23 cellular contexts compared by ENCODE assay signal in genomic region chr3:69744507-69744906, GRCh38. TPM values are rescaled to one million over a fixed set of nuclear protein-coding genes. Genes with fewer than 3 reads are reported as not detected.
"Had no signal": no experiment of that assay in that cellular context is flagged by ENCODE, and none has a peak within 500 bp of the region (broad histone marks: within the 10 kb centered on the region; RNA-seq: fewer than 3 reads in every experiment).

No MANE protein-coding gene starts in this region.

- H3K27ac Mint-ChIP-seq: activated CD8-positive, alpha-beta T cell treated with anti-CD3 and anti-CD28 coated beads, Interleukin-2, amount 10 ng/mL, durations not matched to agents 7 days and 5 days; activated naive CD8-positive, alpha-beta T cell; activated T-helper 17 cell treated with anti-CD3 and anti-CD28 coated beads, Interleukin-2, amount 50 U/mL, for 72 hours; endodermal cell; nephron progenitor cell had no signal

- H3K4me1 Mint-ChIP-seq: activated T-helper 17 cell treated with anti-CD3 and anti-CD28 coated beads, Interleukin-2, amount 50 U/mL, for 72 hours had no signal

- H3K4me3 ChIP-seq: adrenal gland, coronary artery, lower lobe of right lung, mucosa of descending colon, spleen, thoracic aorta, upper lobe of left lung had no signal

- DNase-seq: activated CD4-positive, alpha-beta T cell treated with anti-CD3 and anti-CD28 coated beads for 1 hour; activated CD4-positive, alpha-beta T cell treated with anti-CD3 and anti-CD28 coated beads, Interleukin-2, amount 50 U/mL, for 1 hour; activated CD8-positive, alpha-beta T cell treated with anti-CD3 and anti-CD28 coated beads, Interleukin-2, amount 10 ng/mL, durations not matched to agents 7 days and 5 days; activated naive CD4-positive, alpha-beta T cell; activated T-cell treated with anti-CD3 and anti-CD28 coated beads, Interleukin-2, amount 50 U/mL, for 1 hour; adrenal gland; endodermal cell; kidney; lower lobe of right lung; mesendoderm; mucosa of descending colon; nephron progenitor cell; nucleus accumbens; spleen; stimulated activated CD4-positive, alpha-beta T cell treated with anti-CD3 and anti-CD28 coated beads, Interleukin-4, amount 100 ng/mL, for 24 hours; stimulated activated naive CD4-positive, alpha-beta T cell treated with Interleukin-2 at 50 U/mL for 16 hours; T-helper 1 cell; upper lobe of left lung had no signal

- H3K36me3 ChIP-seq: adrenal gland, lower lobe of right lung, spleen, thoracic aorta, upper lobe of left lung had no signal

- H3K27ac ChIP-seq: adrenal gland, epithelial cell of prostate, lower lobe of right lung, spleen, thoracic aorta had no signal

- H3K27me3 ChIP-seq: adrenal gland, upper lobe of left lung had no signal

- H3K9me3 ChIP-seq: adrenal gland, lower lobe of right lung, mucosa of descending colon, spleen, thoracic aorta, upper lobe of left lung had no signal

- H3K9me3 Mint-ChIP-seq: activated T-helper 17 cell treated with anti-CD3 and anti-CD28 coated beads, Interleukin-2, amount 50 U/mL, for 72 hours; endodermal cell; nephron progenitor cell had no signal

- H3K36me3 Mint-ChIP-seq: activated naive CD8-positive, alpha-beta T cell had no signal

- H3K4me3 Mint-ChIP-seq: activated CD8-positive, alpha-beta T cell treated with anti-CD3 and anti-CD28 coated beads, Interleukin-2, amount 10 ng/mL, durations not matched to agents 7 days and 5 days; activated naive CD8-positive, alpha-beta T cell; activated T-helper 17 cell treated with anti-CD3 and anti-CD28 coated beads, Interleukin-2, amount 50 U/mL, for 72 hours; endodermal cell; nephron progenitor cell had no signal

- ATAC-seq: activated CD8-positive, alpha-beta T cell treated with anti-CD3 and anti-CD28 coated beads, Interleukin-2, amount 10 ng/mL, durations not matched to agents 7 days and 5 days; activated T-helper 17 cell treated with anti-CD3 and anti-CD28 coated beads, Interleukin-2, amount 50 U/mL, for 72 hours; lower lobe of right lung; mucosa of descending colon had no signal

RNA-seq across cellular contexts. Expression of gene MITF, which starts 5.2 kb away (rescaled TPM):
- total RNA-seq: activated CD8-positive, alpha-beta T cell treated with anti-CD3 and anti-CD28 coated beads, Interleukin-2, amount 10 ng/mL, durations not matched to agents 7 days and 5 days; activated T-helper 17 cell treated with anti-CD3 and anti-CD28 coated beads, Interleukin-2, amount 50 U/mL, for 72 hours had no signal
